In genomic region chr20:59075934-59076508, GRCh38 we compare ENCODE assay signal across 24 cellular contexts. TPM values are rescaled to one million over a fixed set of nuclear protein-coding genes. Genes with fewer than 3 reads are reported as not detected.
DNase-seq lines count a peak whose midpoint lies in the region; ATAC-seq and TF ChIP-seq lines count a peak whose summit lies in the region.
"Had no signal": no experiment of that assay in that cellular context is flagged by ENCODE, and none has a peak within 500 bp of the region (broad histone marks: within the 10 kb centered on the region; RNA-seq: fewer than 3 reads in every experiment).

No MANE protein-coding gene starts in this region.

- H3K27me3 Mint-ChIP-seq in activated CD4-positive, alpha-beta memory T cell treated with anti-CD3 and anti-CD28 coated beads for 36 hours = peaks cover 31% of the 10 kb centered on the region
- peaks cover 34% of the 10 kb centered on the region for H3K27me3 Mint-ChIP-seq in activated CD4-positive, alpha-beta memory T cell treated with anti-CD3 and anti-CD28 coated beads, Interleukin-2, amount 10 ng/mL, durations not matched to agents 7 days and 5 days
- peaks cover 27 to 96% of the 10 kb centered on the region in 2 donors for H3K27me3 Mint-ChIP-seq in effector memory CD8-positive, alpha-beta T cell
- peaks cover 28% of the 10 kb centered on the region for H3K27me3 Mint-ChIP-seq in stimulated activated naive CD8-positive, alpha-beta T cell treated with anti-CD3 and anti-CD28 coated beads, Interleukin-15, amount 100 ng/mL, for 72 hours
- peaks cover 19% of the 10 kb centered on the region for H3K27me3 Mint-ChIP-seq in WTC11 (ENCODE audit: low read depth)

- CTCF ChIA-PET in activated CD4-positive, alpha-beta memory T cell treated with anti-CD3 and anti-CD28 coated beads for 36 hours (lab: Charles Lee) = interaction anchor here (0.6 to 1.8 kb wide), 4 partner anchors 12 to 133 kb away, joined by 3 to 8 read pairs (median 4); no protein-coding TSS in a partner anchor
- CTCF ChIA-PET in activated CD4-positive, alpha-beta memory T cell treated with anti-CD3 and anti-CD28 coated beads, Interleukin-2, amount 10 ng/mL, durations not matched to agents 7 days and 5 days (lab: Charles Lee) = interaction anchor here (1.1 kb wide), 1 partner anchor 12 kb away, joined by 4 read pairs; no protein-coding TSS in a partner anchor
- CTCF ChIA-PET in WTC11 (lab: Charles Lee) = interaction anchor here (1.5 to 1.8 kb wide), 2 partner anchors 12 kb away, joined by 6 to 7 read pairs; no protein-coding TSS in a partner anchor

- H3K36me3 Mint-ChIP-seq in activated CD4-positive, alpha-beta memory T cell treated with anti-CD3 and anti-CD28 coated beads for 36 hours = no peaks in the 10 kb centered on the region
- H3K36me3 Mint-ChIP-seq in activated CD4-positive, alpha-beta memory T cell treated with anti-CD3 and anti-CD28 coated beads, Interleukin-2, amount 10 ng/mL, durations not matched to agents 7 days and 5 days (ENCODE audit: low read depth) = no peaks in the 10 kb centered on the region
- H3K36me3 Mint-ChIP-seq in activated naive CD4-positive, alpha-beta T cell treated with anti-CD3 and anti-CD28 coated beads, Interleukin-2, amount 50 U/mL, for 72 hours = no peaks in the 10 kb centered on the region
- H3K36me3 Mint-ChIP-seq in effector memory CD8-positive, alpha-beta T cell (ENCODE audit: insufficient read depth) = no peaks in the 10 kb centered on the region
- no peaks in the 10 kb centered on the region for H3K36me3 Mint-ChIP-seq in WTC11
- H3K36me3 Mint-ChIP-seq: CD8-positive, alpha-beta memory T cell had no signal

- H3K27ac Mint-ChIP-seq in activated CD4-positive, alpha-beta memory T cell treated with anti-CD3 and anti-CD28 coated beads for 36 hours = no peak overlapping the region
- H3K27ac Mint-ChIP-seq in activated CD4-positive, alpha-beta memory T cell treated with anti-CD3 and anti-CD28 coated beads, Interleukin-2, amount 10 ng/mL, durations not matched to agents 7 days and 5 days = no peak overlapping the region
- H3K27ac Mint-ChIP-seq in activated naive CD4-positive, alpha-beta T cell treated with anti-CD3 and anti-CD28 coated beads, Interleukin-2, amount 50 U/mL, for 72 hours = no peak overlapping the region
- H3K27ac Mint-ChIP-seq in effector memory CD8-positive, alpha-beta T cell = no peak overlapping the region
- H3K27ac Mint-ChIP-seq in stimulated activated naive CD8-positive, alpha-beta T cell treated with anti-CD3 and anti-CD28 coated beads, Interleukin-15, amount 100 ng/mL, for 72 hours = peak overlapping the region in 1 of 2 donors; percentile 82
- H3K27ac Mint-ChIP-seq in WTC11 = no peak overlapping the region
- H3K27ac Mint-ChIP-seq: GM23338 had no signal

- ATAC-seq in activated naive CD4-positive, alpha-beta T cell treated with anti-CD3 and anti-CD28 coated beads, Interleukin-2, amount 50 U/mL, for 72 hours = peak; percentile 44 to 65
- ATAC-seq in effector memory CD8-positive, alpha-beta T cell (replicated peaks) = peak; percentile 45
- peak; percentile 74 for ATAC-seq in stimulated activated naive CD8-positive, alpha-beta T cell treated with anti-CD3 and anti-CD28 coated beads, Interleukin-15, amount 100 ng/mL, for 72 hours
- no peak for ATAC-seq in WTC11
- ATAC-seq: GM23338, PC-3 had no signal

- H3K4me3 ChIP-seq in mesendoderm (ENCODE audit: low read length) = no peak overlapping the region
- H3K4me3 ChIP-seq: GM23338, HAP-1 had no signal

- peaks cover 47% of the 10 kb centered on the region for H3K4me1 Mint-ChIP-seq in activated CD4-positive, alpha-beta memory T cell treated with anti-CD3 and anti-CD28 coated beads for 36 hours (ENCODE audit: low read depth)
- H3K4me1 Mint-ChIP-seq in activated CD4-positive, alpha-beta memory T cell treated with anti-CD3 and anti-CD28 coated beads, Interleukin-2, amount 10 ng/mL, durations not matched to agents 7 days and 5 days = peaks cover 34% of the 10 kb centered on the region
- H3K4me1 Mint-ChIP-seq in effector memory CD8-positive, alpha-beta T cell (ENCODE audit: low read depth in 2 of 2) = peaks cover 7 to 12% of the 10 kb centered on the region in 2 donors
- H3K4me1 Mint-ChIP-seq in stimulated activated naive CD8-positive, alpha-beta T cell treated with anti-CD3 and anti-CD28 coated beads, Interleukin-15, amount 100 ng/mL, for 72 hours = peaks cover 72% of the 10 kb centered on the region
- H3K4me1 Mint-ChIP-seq in WTC11 = peaks cover 3% of the 10 kb centered on the region; the same call in 1 of the 2 replicates

- no peak overlapping the region for H4K5ac ChIP-seq in mesendoderm (ENCODE audit: low read length)

- peak; percentile 38 for DNase-seq in activated CD4-positive, alpha-beta memory T cell treated with anti-CD3 and anti-CD28 coated beads for 36 hours
- no peak for DNase-seq in activated CD4-positive, alpha-beta memory T cell treated with anti-CD3 and anti-CD28 coated beads, Interleukin-2, amount 10 ng/mL, durations not matched to agents 7 days and 5 days
- DNase-seq in activated naive CD4-positive, alpha-beta T cell treated with anti-CD3 and anti-CD28 coated beads, Interleukin-2, amount 50 U/mL, for 72 hours (ENCODE audit: low spot score in 2 of 2) = no peak
- DNase-seq in activated naive CD4-positive, alpha-beta T cell treated with Interleukin-2 at 50 U/mL for 16 hours = no peak
- no peak for DNase-seq in effector memory CD8-positive, alpha-beta T cell
- peak in 1 of 2 donors; percentile 12 for DNase-seq in stimulated activated naive CD8-positive, alpha-beta T cell treated with anti-CD3 and anti-CD28 coated beads, Interleukin-15, amount 100 ng/mL, for 72 hours
- DNase-seq in mesendoderm (no peak), WTC11 (ENCODE audit: low spot score) (no peak)
- DNase-seq: Calu3; CD8-positive, alpha-beta memory T cell; DMS53; GDM1; Kasumi-1; NCI-H1417; NCI-H1694 treated with DMSO at 0.1 percent for 48 hours; NCI-H2081 treated with DMSO at 0.1 percent for 48 hours; NCI-H2171 treated with DMSO at 0.1 percent for 48 hours; NCI-H524 treated with DMSO at 0.1 percent for 48 hours; PC-3; RPMI8226 had no signal

- no peak overlapping the region for H3K4ac ChIP-seq in mesendoderm (ENCODE audit: low read depth, low read length)

- H4K8ac ChIP-seq in mesendoderm (ENCODE audit: low read depth, low read length) = no peak overlapping the region

- TF ChIP-seq CTCF in WTC11 (IDR thresholded peaks at IDR 0.05) = no peak

- no peaks in the 10 kb centered on the region for H3K79me1 ChIP-seq in mesendoderm (ENCODE audit: low read length)

- H3K27ac ChIP-seq in mesendoderm (ENCODE audit: low read depth, low read length) = no peak overlapping the region
- H3K27ac ChIP-seq: C4-2B had no signal

- POLR2A ChIA-PET in activated CD4-positive, alpha-beta memory T cell treated with anti-CD3 and anti-CD28 coated beads for 36 hours (lab: Charles Lee) = no interaction called here
- POLR2A ChIA-PET in activated CD4-positive, alpha-beta memory T cell treated with anti-CD3 and anti-CD28 coated beads, Interleukin-2, amount 10 ng/mL, durations not matched to agents 7 days and 5 days (lab: Charles Lee) = interaction anchor here (2.3 kb wide), 1 partner anchor 102 kb away, joined by 5 read pairs; no protein-coding TSS in a partner anchor
- POLR2A ChIA-PET in WTC11 (lab: Charles Lee) = no interaction called here

- H3K9ac ChIP-seq in mesendoderm (ENCODE audit: low read length) = no peak overlapping the region

- no peaks in the 10 kb centered on the region for H3K4me1 ChIP-seq in mesendoderm (ENCODE audit: control insufficient read depth, low read depth, low read length)

- no peaks in the 10 kb centered on the region for H3K79me2 ChIP-seq in mesendoderm (ENCODE audit: control insufficient read depth, insufficient read depth, low read length)

- H3K56ac ChIP-seq in mesendoderm (ENCODE audit: low read length) = no peak overlapping the region

- H3K4me2 ChIP-seq in mesendoderm (ENCODE audit: low read length) = no peak overlapping the region
- H3K4me2 ChIP-seq: GM23338 had no signal

- no peak overlapping the region for H3K23ac ChIP-seq in mesendoderm (ENCODE audit: low read length)

- no peak overlapping the region for H2BK120ac ChIP-seq in mesendoderm (ENCODE audit: low read depth, low read length)

- no peaks in the 10 kb centered on the region for H3K27me3 ChIP-seq in mesendoderm (ENCODE audit: insufficient read depth, low read length, poor library complexity)

- no CpG with 5 or more reads among the region's 4 CpGs for WGBS in mesendoderm (ENCODE audit: extremely low coverage, insufficient coverage, low lambda C conversion rate)

- H3K9me3 Mint-ChIP-seq in activated CD4-positive, alpha-beta memory T cell treated with anti-CD3 and anti-CD28 coated beads for 36 hours = no peaks in the 10 kb centered on the region
- no peaks in the 10 kb centered on the region for H3K9me3 Mint-ChIP-seq in activated CD4-positive, alpha-beta memory T cell treated with anti-CD3 and anti-CD28 coated beads, Interleukin-2, amount 10 ng/mL, durations not matched to agents 7 days and 5 days
- H3K9me3 Mint-ChIP-seq in activated naive CD4-positive, alpha-beta T cell treated with anti-CD3 and anti-CD28 coated beads, Interleukin-2, amount 50 U/mL, for 72 hours = no peaks in the 10 kb centered on the region
- no peaks in the 10 kb centered on the region for H3K9me3 Mint-ChIP-seq in effector memory CD8-positive, alpha-beta T cell
- no peaks in the 10 kb centered on the region for H3K9me3 Mint-ChIP-seq in stimulated activated naive CD8-positive, alpha-beta T cell treated with anti-CD3 and anti-CD28 coated beads, Interleukin-15, amount 100 ng/mL, for 72 hours
- no peaks in the 10 kb centered on the region for H3K9me3 Mint-ChIP-seq in WTC11
- H3K9me3 Mint-ChIP-seq: CD8-positive, alpha-beta memory T cell; GM23338 had no signal

- intact Hi-C loops in activated CD4-positive, alpha-beta memory T cell treated with anti-CD3 and anti-CD28 coated beads for 36 hours (cut with micrococcal nuclease) = no loop called here

- H3K18ac ChIP-seq in mesendoderm (ENCODE audit: low read length) = no peak overlapping the region

- H2BK15ac ChIP-seq in mesendoderm (replicated peaks; ENCODE audit: low read depth) = no peak overlapping the region

- H3K4me3 Mint-ChIP-seq in activated CD4-positive, alpha-beta memory T cell treated with anti-CD3 and anti-CD28 coated beads for 36 hours = no peak overlapping the region
- no peak overlapping the region for H3K4me3 Mint-ChIP-seq in activated CD4-positive, alpha-beta memory T cell treated with anti-CD3 and anti-CD28 coated beads, Interleukin-2, amount 10 ng/mL, durations not matched to agents 7 days and 5 days
- no peak overlapping the region for H3K4me3 Mint-ChIP-seq in effector memory CD8-positive, alpha-beta T cell
- peak overlapping the region; percentile 71 to 77 for H3K4me3 Mint-ChIP-seq in stimulated activated naive CD8-positive, alpha-beta T cell treated with anti-CD3 and anti-CD28 coated beads, Interleukin-15, amount 100 ng/mL, for 72 hours
- no peak overlapping the region for H3K4me3 Mint-ChIP-seq in WTC11
- H3K4me3 Mint-ChIP-seq: CD8-positive, alpha-beta memory T cell; GM23338 had no signal

- H2BK5ac ChIP-seq in mesendoderm (ENCODE audit: low read length) = no peak overlapping the region

- no peaks in the 10 kb centered on the region for H3K36me3 ChIP-seq in mesendoderm (ENCODE audit: control insufficient read depth, insufficient read depth, low read length)
- H3K36me3 ChIP-seq: HAP-1 had no signal

- no peak overlapping the region for H2AK5ac ChIP-seq in mesendoderm (ENCODE audit: low read length)

RNA-seq across cellular contexts. Expression of gene PRELID3B, which starts 33.4 kb away (rescaled TPM):
- total RNA-seq in activated CD4-positive, alpha-beta memory T cell treated with anti-CD3 and anti-CD28 coated beads for 36 hours = 100 to 1,000 TPM; 148 to 151 TPM
- 10 to 100 TPM; 88.6 to 88.7 TPM for total RNA-seq in activated CD4-positive, alpha-beta memory T cell treated with anti-CD3 and anti-CD28 coated beads, Interleukin-2, amount 10 ng/mL, durations not matched to agents 7 days and 5 days
- 100 to 1,000 TPM; 118 to 170 TPM for total RNA-seq in activated naive CD4-positive, alpha-beta T cell treated with anti-CD3 and anti-CD28 coated beads, Interleukin-2, amount 50 U/mL, for 72 hours
- polyA plus RNA-seq in mesendoderm (2013, experiment 1 of 2) = 23.0 TPM
- 24.1 TPM for polyA plus RNA-seq in mesendoderm (2013, experiment 2 of 2)
- 46.9 to 48.7 TPM (median 47.0 TPM) in 3 replicates for total RNA-seq in WTC11 (2021)

RNA-seq across cellular contexts. Expression of gene ATP5F1E, which starts 43.9 kb away (rescaled TPM):
- total RNA-seq in activated CD4-positive, alpha-beta memory T cell treated with anti-CD3 and anti-CD28 coated beads for 36 hours = 10 to 100 TPM; 82.2 to 90.4 TPM
- total RNA-seq in activated CD4-positive, alpha-beta memory T cell treated with anti-CD3 and anti-CD28 coated beads, Interleukin-2, amount 10 ng/mL, durations not matched to agents 7 days and 5 days = 10 to 100 TPM; 80.4 to 82.1 TPM
- total RNA-seq in activated naive CD4-positive, alpha-beta T cell treated with anti-CD3 and anti-CD28 coated beads, Interleukin-2, amount 50 U/mL, for 72 hours = 10 to 100 TPM; 63.2 to 76.7 TPM
- polyA plus RNA-seq in mesendoderm (2013, experiment 1 of 2) = 61.1 TPM
- polyA plus RNA-seq in mesendoderm (2013, experiment 2 of 2) = 59.6 TPM
- total RNA-seq in WTC11 (2021) = 41.1 to 44.8 TPM (median 43.0 TPM) in 3 replicates

RNA-seq across cellular contexts. Expression of gene TUBB1, which starts 56.8 kb away (rescaled TPM):
- not detected for total RNA-seq in activated CD4-positive, alpha-beta memory T cell treated with anti-CD3 and anti-CD28 coated beads for 36 hours
- total RNA-seq in activated CD4-positive, alpha-beta memory T cell treated with anti-CD3 and anti-CD28 coated beads, Interleukin-2, amount 10 ng/mL, durations not matched to agents 7 days and 5 days = not detected
- under 1 TPM in 1 of 2 donors, not detected in 1; 0.09 TPM for total RNA-seq in activated naive CD4-positive, alpha-beta T cell treated with anti-CD3 and anti-CD28 coated beads, Interleukin-2, amount 50 U/mL, for 72 hours
- not detected for polyA plus RNA-seq in mesendoderm (2013, experiment 1 of 2)
- polyA plus RNA-seq in mesendoderm (2013, experiment 2 of 2) = not detected
- not detected in 3 replicates for total RNA-seq in WTC11 (2021)
- total RNA-seq: Calu3; CD8-positive, alpha-beta memory T cell; GM23338; MCF 10A; PC-3 had no signal
- polyA plus RNA-seq: GM23338 had no signal

Comparison
In these comparisons a context has a peak if more than half of its experiments do, and no peak if none do; other contexts are left out.
1. H3K4me3 Mint-ChIP-seq: peak in stimulated activated naive CD8-positive, alpha-beta T cell treated with anti-CD3 and anti-CD28 coated beads, Interleukin-15, amount 100 ng/mL, for 72 hours (2 of 2); none in activated CD4-positive, alpha-beta memory T cell treated with anti-CD3 and anti-CD28 coated beads for 36 hours (single experiment), activated CD4-positive, alpha-beta memory T cell treated with anti-CD3 and anti-CD28 coated beads, Interleukin-2, amount 10 ng/mL, durations not matched to agents 7 days and 5 days (single experiment), effector memory CD8-positive, alpha-beta T cell (0 of 2) and WTC11 (single experiment).